In genomic region chr1:31939484-31940329, GRCh38 we compare ENCODE assay signal across 8 cellular contexts. TPM values are rescaled to one million over a fixed set of nuclear protein-coding genes. Genes with fewer than 3 reads are reported as not detected.
DNase-seq lines count a peak whose midpoint lies in the region; ATAC-seq and TF ChIP-seq lines count a peak whose summit lies in the region.

No MANE protein-coding gene starts in this region.

- H3K27ac Mint-ChIP-seq in activated naive CD8-positive, alpha-beta T cell treated with anti-CD3 and anti-CD28 coated beads for 36 hours: peak overlapping the region; percentile 97

- H3K9me3 ChIP-seq in SU-DHL-6 (ENCODE audit: insufficient read depth, low read length): no peaks in the 10 kb centered on the region

- no peaks in the 10 kb centered on the region for H3K9me2 ChIP-seq in SU-DHL-6 (replicated peaks; ENCODE audit: insufficient read depth, low read length)

- H3K4me2 ChIP-seq in SU-DHL-6 (ENCODE audit: low read depth, low read length, poor library complexity, severe bottlenecking): peak overlapping the region; percentile 9

- peak overlapping the region; percentile 7 for H2AFZ ChIP-seq in SU-DHL-6 (ENCODE audit: low read depth, low read length, severe bottlenecking)

- peak; percentile 79 for DNase-seq in activated gamma-delta T cell treated with Interleukin-2 at 50 U/mL for 16 hours
- no peak for DNase-seq in activated gamma-delta T cell (lab: John Stamatoyannopoulos, UW)
- DNase-seq in HK-2 (ENCODE audit: unreplicated experiment): peak; percentile 83
- peak; percentile 89 for DNase-seq in activated naive CD8-positive, alpha-beta T cell treated with anti-CD3 and anti-CD28 coated beads for 36 hours
- DNase-seq in islet precursor cell: peak; percentile 98
- DNase-seq in stimulated activated CD4-positive, alpha-beta T cell treated with anti-CD3 and anti-CD28 coated beads, Interleukin-4, amount 100 ng/mL, for 48 hours (ENCODE audit: low read depth in 2 of 2): peak; percentile 66 to 75

- H3K4me1 Mint-ChIP-seq in activated naive CD8-positive, alpha-beta T cell treated with anti-CD3 and anti-CD28 coated beads for 36 hours: peaks cover 61% of the 10 kb centered on the region

- ATAC-seq in HG03432 (IDR thresholded peaks at IDR 0.05; ENCODE audit: unreplicated experiment): no peak

- H3K36me3 Mint-ChIP-seq in activated naive CD8-positive, alpha-beta T cell treated with anti-CD3 and anti-CD28 coated beads for 36 hours: peaks cover 24% of the 10 kb centered on the region

- TF ChIP-seq CTCF in SU-DHL-6 (IDR thresholded peaks at IDR 0.05; ENCODE audit: insufficient read depth, low read length, poor library complexity, severe bottlenecking): peak; percentile 35

- H3K4me3 ChIP-seq in SU-DHL-6 (ENCODE audit: insufficient read depth, low read length, poor library complexity, severe bottlenecking): no peak overlapping the region

- no peaks in the 10 kb centered on the region for H3K36me3 ChIP-seq in SU-DHL-6 (ENCODE audit: low read length)

- H3K4me3 Mint-ChIP-seq in activated naive CD8-positive, alpha-beta T cell treated with anti-CD3 and anti-CD28 coated beads for 36 hours: peak overlapping the region; percentile 70

- no peaks in the 10 kb centered on the region for H3K9me3 Mint-ChIP-seq in activated naive CD8-positive, alpha-beta T cell treated with anti-CD3 and anti-CD28 coated beads for 36 hours

- H3F3A ChIP-seq in SU-DHL-6 (ENCODE audit: insufficient read depth): peaks cover 31% of the 10 kb centered on the region

- H3K79me2 ChIP-seq in SU-DHL-6 (ENCODE audit: insufficient read depth, low read length): peaks cover 32% of the 10 kb centered on the region

- H3K27me3 Mint-ChIP-seq in activated naive CD8-positive, alpha-beta T cell treated with anti-CD3 and anti-CD28 coated beads for 36 hours: no peaks in the 10 kb centered on the region

- no peaks in the 10 kb centered on the region for H3K27me3 ChIP-seq in SU-DHL-6 (ENCODE audit: low read length)

- no peak overlapping the region for H3K9ac ChIP-seq in SU-DHL-6 (ENCODE audit: low read length)

- peak overlapping the region; percentile 15 for H3K27ac ChIP-seq in SU-DHL-6 (ENCODE audit: low read depth, low read length)

- peaks cover 5% of the 10 kb centered on the region; the same call in 1 of the 2 replicates for H4K20me1 ChIP-seq in SU-DHL-6 (ENCODE audit: low read depth, low read length)

RNA-seq across cellular contexts. Expression of gene PTP4A2, which starts 1.5 kb away (rescaled TPM):
- total RNA-seq in activated naive CD8-positive, alpha-beta T cell treated with anti-CD3 and anti-CD28 coated beads for 36 hours: 100 to 1,000 TPM; 342 to 357 TPM
